ENCODE assay signal across 10 cellular contexts in the genomic region with DNA sequence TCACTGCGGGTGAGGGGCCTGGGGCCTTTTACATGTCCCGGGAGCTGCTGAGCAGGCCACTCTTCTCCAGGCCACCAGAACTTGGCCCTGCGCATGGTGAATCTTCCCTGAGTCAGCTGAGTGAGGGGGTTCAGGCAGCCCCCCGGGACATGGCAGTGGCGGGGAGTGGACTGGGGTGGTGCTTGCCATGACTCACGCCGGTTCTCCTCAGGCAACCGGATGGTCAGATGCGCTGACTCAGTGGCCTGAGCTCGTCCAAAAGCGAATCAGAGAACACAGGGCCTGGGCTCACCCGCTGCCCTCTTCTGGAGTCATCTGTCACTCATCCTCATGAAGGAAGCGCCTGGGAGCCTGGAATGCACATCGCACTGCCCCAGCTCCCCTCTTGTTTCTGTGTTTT. TPM values are rescaled to one million over a fixed set of nuclear protein-coding genes. Genes with fewer than 3 reads are reported as not detected.
A peak's percentile ranks its signal among the peaks of the same experiment; 100 is the strongest.
DNase-seq lines count a peak whose midpoint lies in the region; ATAC-seq and TF ChIP-seq lines count a peak whose summit lies in the region.
"Had no signal": no experiment of that assay in that cellular context is flagged by ENCODE, and none has a peak within 500 bp of the region (broad histone marks: within the 10 kb centered on the region; RNA-seq: fewer than 3 reads in every experiment).

No MANE protein-coding gene starts in this region.

- H3K27ac ChIP-seq in esophagus squamous epithelium, result peak overlapping the region; percentile 40 to 80 (median 73)
- H3K27ac ChIP-seq: BLaER1, KMS-11 had no signal

- no peaks in the 10 kb centered on the region for H3K36me3 Mint-ChIP-seq in activated T-cell treated with anti-CD3 and anti-CD28 coated beads, Interleukin-2, amount 50 U/mL, for 4 hours (ENCODE audit: insufficient read depth)

- no peaks in the 10 kb centered on the region for H3K9me3 ChIP-seq in esophagus squamous epithelium
- H3K9me3 ChIP-seq: BLaER1 had no signal

- no peak for TF ChIP-seq CTCF in esophagus squamous epithelium (IDR thresholded peaks at IDR 0.05)
- TF ChIP-seq CTCF in omental fat pad (IDR thresholded peaks at IDR 0.05), result no peak

- intact Hi-C loops in esophagus squamous epithelium (cut with DNase I), result no loop called here

- peak; percentile 45 for ATAC-seq in omental fat pad (ENCODE audit: low FRiP score)
- no peak for ATAC-seq in activated T-cell treated with anti-CD3 and anti-CD28 coated beads, Interleukin-2, amount 50 U/mL, for 4 hours
- ATAC-seq in GM21528 (IDR thresholded peaks at IDR 0.05; ENCODE audit: low FRiP score, unreplicated experiment), result no peak
- ATAC-seq in HG03108 (IDR thresholded peaks at IDR 0.05; ENCODE audit: unreplicated experiment), result no peak

- no peak overlapping the region for H3K4me3 ChIP-seq in esophagus squamous epithelium
- H3K4me3 ChIP-seq: BLaER1 had no signal

- H3K4me3 Mint-ChIP-seq in activated T-cell treated with anti-CD3 and anti-CD28 coated beads, Interleukin-2, amount 50 U/mL, for 4 hours, result no peak overlapping the region

- peaks cover 2% of the 10 kb centered on the region for H3K27me3 Mint-ChIP-seq in activated T-cell treated with anti-CD3 and anti-CD28 coated beads, Interleukin-2, amount 50 U/mL, for 4 hours (ENCODE audit: low read depth)

- peaks cover 29% of the 10 kb centered on the region for H3K4me1 Mint-ChIP-seq in activated T-cell treated with anti-CD3 and anti-CD28 coated beads, Interleukin-2, amount 50 U/mL, for 4 hours (ENCODE audit: low read depth)

- peaks cover 0 to 36% (median 0%) of the 10 kb centered on the region in 4 donors for H3K27me3 ChIP-seq in esophagus squamous epithelium
- H3K27me3 ChIP-seq: BLaER1 had no signal

- 68 to 69% methylated on average over 4 of the region's 14 CpGs for WGBS in esophagus squamous epithelium, 2 donors

- H3K4me1 ChIP-seq in esophagus squamous epithelium, result peaks cover 19 to 83% (median 52%) of the 10 kb centered on the region in 3 donors

- DNase-seq in ACHN, result peak; percentile 89
- DNase-seq in RPMI7951 (ENCODE audit: low read depth), result peak; percentile 97
- no peak for DNase-seq in esophagus squamous epithelium (lab: John Stamatoyannopoulos, UW)
- DNase-seq in omental fat pad (ENCODE audit: low spot score), result peak; percentile 58
- no peak for DNase-seq in iPS-NIHi11 (ENCODE audit: low spot score)
- DNase-seq in activated T-cell treated with anti-CD3 and anti-CD28 coated beads, Interleukin-2, amount 50 U/mL, for 4 hours, result no peak

- H3K36me3 ChIP-seq in esophagus squamous epithelium, result no peaks in the 10 kb centered on the region
- H3K36me3 ChIP-seq: BLaER1 had no signal

- in situ Hi-C loops in ACHN (cut with HindIII; ENCODE audit: low pct_ligation_motif_present, low pct_unique_long_range_greater_than_20kb, low sequenced_read_pairs), result no loop called here

- H3K9me3 Mint-ChIP-seq in activated T-cell treated with anti-CD3 and anti-CD28 coated beads, Interleukin-2, amount 50 U/mL, for 4 hours, result no peaks in the 10 kb centered on the region

- no peak for TF ChIP-seq POLR2A in esophagus squamous epithelium (IDR thresholded peaks at IDR 0.05)

RNA-seq across cellular contexts. Expression of gene HTRA1, which starts 33.5 kb away (rescaled TPM):
- total RNA-seq in RPMI7951 (2014; rRNA removed; shearing (Covaris generic)), result 136 and 182 TPM in 2 replicates
- total RNA-seq in esophagus squamous epithelium (10 to 100 TPM in 3 of 4 donors, 1 to 10 TPM in 1; 6.3 to 62.2 (median 25.8) TPM), omental fat pad (100 to 1,000 TPM in 3 of 4 donors, 10 to 100 TPM in 1; 92.8 to 402 (median 260) TPM)
- total RNA-seq in activated T-cell treated with anti-CD3 and anti-CD28 coated beads, Interleukin-2, amount 50 U/mL, for 4 hours, result under 1 TPM; 0.13 to 0.41 (median 0.26) TPM

RNA-seq across cellular contexts. Expression of gene ARMS2, which starts 40.4 kb away (rescaled TPM):
- total RNA-seq in RPMI7951 (2014; rRNA removed; shearing (Covaris generic)), result not detected in 2 replicates
- total RNA-seq in esophagus squamous epithelium (not detected), omental fat pad (not detected)
- not detected for total RNA-seq in activated T-cell treated with anti-CD3 and anti-CD28 coated beads, Interleukin-2, amount 50 U/mL, for 4 hours

Comparison
In these comparisons a context has a peak if more than half of its experiments do, and no peak if none do; other contexts are left out.
1. DNase-seq: peak in ACHN (single experiment), RPMI7951 (single experiment) and omental fat pad (single experiment); none in esophagus squamous epithelium (single experiment), iPS-NIHi11 (single experiment) and activated T-cell treated with anti-CD3 and anti-CD28 coated beads, Interleukin-2, amount 50 U/mL, for 4 hours (single experiment).
2. RNA of gene HTRA1, which starts 33.5 kb away (total RNA-seq): 92.8 to 402 TPM in omental fat pad, 136 to 182 TPM in RPMI7951 and 6.3 to 62.2 TPM in esophagus squamous epithelium; 0.13 to 0.41 TPM in activated T-cell treated with anti-CD3 and anti-CD28 coated beads, Interleukin-2, amount 50 U/mL, for 4 hours; every median in the first group is over 4 times any median in the second.